14 cellular contexts compared by ENCODE assay signal in the genomic region with DNA sequence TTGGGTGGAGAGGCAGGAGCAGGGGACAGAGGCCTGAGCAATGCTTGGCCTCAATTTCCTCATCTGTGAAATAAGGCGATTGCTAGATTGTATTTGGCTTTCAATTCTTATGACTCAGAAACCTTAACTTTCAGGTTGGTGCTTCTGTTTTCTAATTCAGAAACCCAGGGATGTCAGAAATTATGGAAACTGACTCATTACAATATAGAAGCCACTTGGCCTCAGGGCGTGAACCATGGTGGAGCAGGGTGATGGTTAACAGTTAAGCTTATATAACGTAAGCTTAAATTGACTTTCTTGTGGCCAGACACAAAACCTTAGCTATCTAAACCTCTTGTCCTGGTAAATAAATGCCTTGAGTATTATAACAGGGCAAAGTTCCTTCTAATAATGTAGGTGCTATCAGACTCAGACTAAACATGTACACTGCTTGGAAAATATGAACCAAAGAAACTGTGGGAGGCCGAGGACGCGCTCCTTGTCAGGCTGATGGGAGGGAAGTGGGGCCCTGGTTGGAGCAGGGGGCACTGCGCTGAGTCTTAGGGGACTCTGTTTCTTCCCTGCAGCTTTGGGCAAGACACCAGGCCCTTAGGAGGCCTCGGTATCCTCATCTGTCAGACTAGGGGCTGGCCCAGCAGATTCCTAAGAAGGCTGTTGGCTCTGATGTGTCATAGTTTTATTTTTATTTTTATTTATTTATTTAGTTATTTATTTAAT. TPM values are rescaled to one million over a fixed set of nuclear protein-coding genes. Genes with fewer than 3 reads are reported as not detected.
DNase-seq lines count a peak whose midpoint lies in the region; ATAC-seq, FAIRE-seq and TF ChIP-seq lines count a peak whose summit lies in the region.
"Had no signal": no experiment of that assay in that cellular context is flagged by ENCODE, and none has a peak within 500 bp of the region (broad histone marks: within the 10 kb centered on the region; RNA-seq: fewer than 3 reads in every experiment).

No MANE protein-coding gene starts in this region.

- CTCF ChIA-PET in MCF 10A (lab: Yijun Ruan, JAX): interaction anchor here (0.6 to 9.8 kb wide), 5 partner anchors 12 to 174 kb away, joined by 3 to 92 read pairs (median 7); no protein-coding TSS in a partner anchor

- H3K4me3 ChIP-seq in breast epithelium (no peak overlapping the region), bronchial epithelial cell (ENCODE audit: low read depth, low read length) (no peak overlapping the region), subcutaneous abdominal adipose tissue (ENCODE audit: low read depth in 1 of 5, low read length in 5 of 5) (no peak overlapping the region), sigmoid colon (no peak overlapping the region)
- H3K4me3 ChIP-seq: right lobe of liver, SJCRH30 had no signal

- TF ChIP-seq POLR2A in breast epithelium (IDR thresholded peaks at IDR 0.05) (no peak), sigmoid colon (IDR thresholded peaks at IDR 0.05) (no peak)

- H3K9me3 Mint-ChIP-seq in MCF 10A (ENCODE audit: unreplicated experiment): no peaks in the 10 kb centered on the region

- peak; percentile 64 for DNase-seq in MCF 10A (ENCODE audit: unreplicated experiment)
- DNase-seq in breast epithelium (ENCODE audit: low spot score in 2 of 2): no peak
- DNase-seq in T-helper 17 cell: no peak
- peak; percentile 80 for DNase-seq in bronchial epithelial cell (ENCODE audit: low read depth)
- DNase-seq in sigmoid colon: no peak
- DNase-seq in NK-92 (lab: John Stamatoyannopoulos, UW; ENCODE audit: unreplicated experiment): no peak
- no peak for DNase-seq in superior temporal gyrus (ENCODE audit: extremely low spot score)
- DNase-seq: NCI-H1417, NCI-H510A treated with DMSO at 0.1 percent for 48 hours, right lobe of liver, SJCRH30, WERI-Rb-1 had no signal

- FAIRE-seq in bronchial epithelial cell (lab: Jason Lieb, UNC): no peak
- FAIRE-seq: frontal cortex had no signal

- H3K4me1 Mint-ChIP-seq in MCF 10A (ENCODE audit: insufficient read depth, unreplicated experiment) (peaks cover 6% of the 10 kb centered on the region), T-helper 17 cell (peaks cover 29% of the 10 kb centered on the region)

- H3K27ac Mint-ChIP-seq in MCF 10A (ENCODE audit: low read depth, unreplicated experiment): no peak overlapping the region
- peak overlapping the region; percentile 70 for H3K27ac Mint-ChIP-seq in T-helper 17 cell

- H3K4me3 Mint-ChIP-seq in MCF 10A (ENCODE audit: unreplicated experiment) (no peak overlapping the region), T-helper 17 cell (no peak overlapping the region)

- WGBS in sigmoid colon, 2 donors: 79 to 87% methylated on average over 8 of the region's 8 CpGs

- TF ChIP-seq EP300 in sigmoid colon (IDR thresholded peaks at IDR 0.05): no peak

- intact Hi-C loops in MCF 10A (cut with micrococcal nuclease) (no loop called here), breast epithelium (cut with DNase I; ENCODE audit: low total_unique reads) (no loop called here), sigmoid colon (cut with DNase I) (no loop called here)

- H3K36me3 ChIP-seq in breast epithelium (no peaks in the 10 kb centered on the region), bronchial epithelial cell (ENCODE audit: control insufficient read depth, insufficient read depth, low read length) (peaks cover 4% of the 10 kb centered on the region), subcutaneous abdominal adipose tissue (ENCODE audit: control insufficient read depth in 5 of 5, insufficient read depth in 5 of 5, low read length in 5 of 5) (peaks cover 0 to 15% (median 0%) of the 10 kb centered on the region in 5 donors), sigmoid colon (peaks cover 0 to 10% (median 0%) of the 10 kb centered on the region in 4 donors)
- H3K36me3 ChIP-seq: right lobe of liver, SJCRH30, WERI-Rb-1 had no signal

- ATAC-seq in T-helper 17 cell: no peak

- no TSS peak for BruUV-seq in MCF 10A (replicated peaks; lab: Mats Ljungman, UMichigan)

- peaks cover 11 to 12% of the 10 kb centered on the region in 2 donors for H3K4me1 ChIP-seq in breast epithelium
- peaks cover 15 to 59% (median 33%) of the 10 kb centered on the region in 5 donors for H3K4me1 ChIP-seq in subcutaneous abdominal adipose tissue (ENCODE audit: control insufficient read depth in 5 of 5, insufficient read depth in 5 of 5, low read length in 5 of 5)
- H3K4me1 ChIP-seq in sigmoid colon: peaks cover 0 to 34% (median 26%) of the 10 kb centered on the region in 4 donors

- H3K27me3 Mint-ChIP-seq in MCF 10A (ENCODE audit: insufficient read depth, unreplicated experiment): no peaks in the 10 kb centered on the region
- H3K27me3 Mint-ChIP-seq in T-helper 17 cell: no peaks in the 10 kb centered on the region

- no peaks in the 10 kb centered on the region for H3K9me3 ChIP-seq in breast epithelium
- no peaks in the 10 kb centered on the region for H3K9me3 ChIP-seq in T-helper 17 cell (ENCODE audit: control insufficient read depth, low read length, poor library complexity, severe bottlenecking)
- no peaks in the 10 kb centered on the region for H3K9me3 ChIP-seq in subcutaneous abdominal adipose tissue (ENCODE audit: control insufficient read depth in 5 of 5, low read length in 5 of 5)
- H3K9me3 ChIP-seq in sigmoid colon: no peaks in the 10 kb centered on the region
- H3K9me3 ChIP-seq: right lobe of liver, SJCRH30 had no signal

- POLR2A ChIA-PET in MCF 10A (lab: Yijun Ruan, JAX): interaction anchor here (0.6 to 5.3 kb wide), 7 partner anchors 9 to 259 kb away, joined by 3 to 31 read pairs (median 3); a partner anchor contains a TSS

- H3K36me3 Mint-ChIP-seq in MCF 10A (ENCODE audit: insufficient read depth, unreplicated experiment) (peaks cover 26% of the 10 kb centered on the region), T-helper 17 cell (ENCODE audit: low read depth) (no peaks in the 10 kb centered on the region)

- H3K27me3 ChIP-seq in breast epithelium: no peaks in the 10 kb centered on the region
- H3K27me3 ChIP-seq in bronchial epithelial cell (ENCODE audit: control insufficient read depth, insufficient read depth, low read length): no peaks in the 10 kb centered on the region
- no peaks in the 10 kb centered on the region for H3K27me3 ChIP-seq in subcutaneous abdominal adipose tissue (ENCODE audit: control insufficient read depth in 5 of 5, insufficient read depth in 4 of 5, low read length in 5 of 5)
- H3K27me3 ChIP-seq in sigmoid colon: no peaks in the 10 kb centered on the region
- H3K27me3 ChIP-seq: right lobe of liver, SJCRH30 had no signal

- no peak overlapping the region for H3K9ac ChIP-seq in subcutaneous abdominal adipose tissue (ENCODE audit: low read length in 5 of 5)

- H3K27ac ChIP-seq in breast epithelium (peak overlapping the region in 1 of 2 donors; percentile 21), subcutaneous abdominal adipose tissue (ENCODE audit: low read depth, low read length) (peak overlapping the region; percentile 53), sigmoid colon (no peak overlapping the region)
- H3K27ac ChIP-seq: right lobe of liver, SJCRH30, WERI-Rb-1 had no signal

- TF ChIP-seq CTCF in MCF 10A (IDR thresholded peaks at IDR 0.05; ENCODE audit: unreplicated experiment) (no peak), breast epithelium (IDR thresholded peaks at IDR 0.05) (no peak), bronchial epithelial cell (IDR thresholded peaks at IDR 0.05; ENCODE audit: insufficient read depth, low read length, severe bottlenecking) (no peak), sigmoid colon (IDR thresholded peaks at IDR 0.05) (no peak)

RNA-seq across cellular contexts. Expression of a gene that starts 17.2 kb away (rescaled TPM):
- total RNA-seq in MCF 10A (2022): 87.1 and 91.7 TPM in 2 replicates
- 100 to 1,000 TPM in 1 of 3 donors, 10 to 100 TPM in 2; 39.0 to 119 (median 81.3) TPM for total RNA-seq in breast epithelium
- 100 to 1,000 TPM; 198 to 241 TPM for total RNA-seq in T-helper 17 cell
- total RNA-seq in bronchial epithelial cell: 51.6 and 65.5 TPM in 2 replicates
- total RNA-seq in sigmoid colon: 10 to 100 TPM; 26.0 to 53.5 (median 43.5) TPM
- polyA plus RNA-seq in sigmoid colon: 100 to 1,000 TPM in 1 of 3 donors, 10 to 100 TPM in 2; 10.2 to 172 (median 14.3) TPM

Comparison
In these comparisons a context has a peak if more than half of its experiments do, and no peak if none do; other contexts are left out.
1. DNase-seq: peak in MCF 10A (single experiment) and bronchial epithelial cell (single experiment); none in breast epithelium (0 of 2), T-helper 17 cell (0 of 3), sigmoid colon (single experiment), NK-92 (single experiment) and superior temporal gyrus (single experiment).